ENCODE assay signal across 8 cellular contexts in the genomic region with DNA sequence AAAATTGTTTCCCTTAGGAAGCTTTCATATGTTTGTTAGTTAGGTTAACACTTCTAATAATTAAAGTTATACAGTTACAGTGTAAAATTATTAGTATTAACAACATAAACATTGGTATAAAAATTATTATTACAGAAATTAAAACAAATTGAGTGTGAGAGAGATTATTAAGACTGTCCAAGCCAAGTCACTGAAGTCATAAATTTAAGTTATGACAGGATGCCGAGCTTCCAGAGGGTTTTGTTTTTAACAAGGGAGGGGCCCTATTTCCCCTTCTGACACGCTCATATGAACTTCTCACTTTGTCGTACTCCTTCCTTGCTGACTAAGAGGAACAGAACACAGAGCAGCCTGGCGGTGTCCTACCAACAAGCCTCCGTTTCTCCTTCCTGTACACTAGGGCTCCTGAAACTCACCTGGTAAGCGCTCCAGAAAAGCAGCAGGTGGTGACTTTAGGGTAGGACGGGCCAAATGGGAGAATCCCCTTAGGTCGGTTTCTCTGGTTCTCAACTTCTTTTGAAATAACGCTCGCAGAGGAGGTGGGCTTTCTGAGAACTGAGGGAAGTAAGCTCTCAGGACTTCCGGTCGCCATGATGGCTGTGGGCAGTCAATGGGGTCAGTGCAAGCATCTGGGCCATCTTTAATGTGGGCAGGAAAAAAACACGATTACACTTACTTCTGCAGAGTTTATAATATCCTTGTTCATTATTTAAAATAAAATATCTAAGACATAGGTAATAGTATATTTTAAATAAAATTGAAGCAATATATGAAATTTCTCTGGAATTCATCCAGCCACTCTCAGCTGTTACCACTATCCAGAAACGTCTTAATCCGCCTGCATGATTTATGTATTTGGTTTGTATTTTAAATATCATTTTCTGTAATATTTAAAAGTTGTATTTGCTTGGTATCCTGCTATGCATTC. TPM values are rescaled to one million over a fixed set of nuclear protein-coding genes. Genes with fewer than 3 reads are reported as not detected.
DNase-seq lines count a peak whose midpoint lies in the region; ATAC-seq, FAIRE-seq and TF ChIP-seq lines count a peak whose summit lies in the region.

Gene CARD8 (minus strand): TSS at position 537 of the 928 bp plus-strand sequence. CDS start 14,892 bp downstream, outside the sequence.

- FAIRE-seq in G401.6 (lab: Jason Lieb, UNC): peak; percentile 97

- H3K4me1 ChIP-seq in thoracic aorta (ENCODE audit: control insufficient read depth in 1 of 2, low read depth in 2 of 2): peaks cover 8 to 18% of the 10 kb centered on the region in 2 donors

- H3K27ac Mint-ChIP-seq in osteocyte (ENCODE audit: unreplicated experiment): peak within 1 kb of the TSS; percentile 100

- H3K9me3 ChIP-seq in SU-DHL-6 (ENCODE audit: insufficient read depth, low read length): no peaks in the 10 kb centered on the region
- no peaks in the 10 kb centered on the region for H3K9me3 ChIP-seq in thoracic aorta

- TF ChIP-seq CTCF in HFF-Myc (IDR thresholded peaks at IDR 0.05; ENCODE audit: low read depth, low read length, missing control alignments) (no peak), SU-DHL-6 (IDR thresholded peaks at IDR 0.05; ENCODE audit: insufficient read depth, low read length, poor library complexity, severe bottlenecking) (no peak), osteocyte (IDR thresholded peaks at IDR 0.05) (peak; percentile 16), thoracic aorta (IDR thresholded peaks at IDR 0.05) (peak; percentile 10)

- intact Hi-C loops in Right ventricle myocardium inferior (cut with DNase I): loop anchor here (5.0 to 10.0 kb wide), 2 partner anchors 51 to 148 kb away; no protein-coding TSS in a partner anchor

- H3K9ac ChIP-seq in SU-DHL-6 (ENCODE audit: low read length): peak within 1 kb of the TSS; percentile 79

- peak within 1 kb of the TSS; percentile 67 for H2AFZ ChIP-seq in SU-DHL-6 (ENCODE audit: low read depth, low read length, severe bottlenecking)

- H3K4me2 ChIP-seq in SU-DHL-6 (ENCODE audit: low read depth, low read length, poor library complexity, severe bottlenecking): peak within 1 kb of the TSS; percentile 90

- H3K4me1 Mint-ChIP-seq in osteocyte (ENCODE audit: unreplicated experiment): peaks cover 34% of the 10 kb centered on the region

- peaks cover 39% of the 10 kb centered on the region for H3F3A ChIP-seq in SU-DHL-6 (ENCODE audit: insufficient read depth)

- peak; percentile 97 for ATAC-seq in Right ventricle myocardium inferior
- ATAC-seq in thoracic aorta (ENCODE audit: insufficient number of reproducible peaks, low FRiP score, low read depth): peak; percentile 80

- H4K20me1 ChIP-seq in SU-DHL-6 (ENCODE audit: low read depth, low read length): no peaks in the 10 kb centered on the region

- H3K79me2 ChIP-seq in SU-DHL-6 (ENCODE audit: insufficient read depth, low read length): peaks cover 54% of the 10 kb centered on the region

- H3K27ac ChIP-seq in SU-DHL-6 (ENCODE audit: low read depth, low read length): peak within 1 kb of the TSS; percentile 94
- H3K27ac ChIP-seq in thoracic aorta: peak within 1 kb of the TSS; percentile 88 to 95

- no peaks in the 10 kb centered on the region for H3K36me3 Mint-ChIP-seq in osteocyte (ENCODE audit: unreplicated experiment)

- H3K36me3 ChIP-seq in SU-DHL-6 (ENCODE audit: low read length) (no peaks in the 10 kb centered on the region), thoracic aorta (no peaks in the 10 kb centered on the region)

- DNase-seq in HFF-Myc (ENCODE audit: extremely low read depth, low read depth) (peak; percentile 72), NCI-H1105 treated with DMSO at 0.1 percent for 48 hours (lab: John Stamatoyannopoulos, UW) (peak; percentile 81), Right ventricle myocardium inferior (ENCODE audit: missing footprints) (peak; percentile 89), osteocyte (ENCODE audit: extremely low spot score, unreplicated experiment) (peak; percentile 90), thoracic aorta (ENCODE audit: low spot score) (peak; percentile 35)
- DNase-seq in activated naive CD8-positive, alpha-beta T cell treated with anti-CD3 and anti-CD28 coated beads, Interleukin-2, amount 50 U/mL, for 16 hours (ENCODE audit: low read depth, low spot score): peak; percentile 50

- H3K4me3 ChIP-seq in HFF-Myc (replicated peaks; ENCODE audit: low read depth, low read length) (peak within 1 kb of the TSS; percentile 81), SU-DHL-6 (ENCODE audit: insufficient read depth, low read length, poor library complexity, severe bottlenecking) (peak within 1 kb of the TSS; percentile 91), thoracic aorta (peak within 1 kb of the TSS; percentile 81)

- H3K9me2 ChIP-seq in SU-DHL-6 (replicated peaks; ENCODE audit: insufficient read depth, low read length): no peaks in the 10 kb centered on the region

- no peaks in the 10 kb centered on the region for H3K9me3 Mint-ChIP-seq in osteocyte (ENCODE audit: unreplicated experiment)

- H3K4me3 Mint-ChIP-seq in osteocyte (ENCODE audit: unreplicated experiment): peak within 1 kb of the TSS; percentile 97

- no peaks in the 10 kb centered on the region for H3K27me3 Mint-ChIP-seq in osteocyte (ENCODE audit: unreplicated experiment)

- no peaks in the 10 kb centered on the region for H3K27me3 ChIP-seq in SU-DHL-6 (ENCODE audit: low read length)
- H3K27me3 ChIP-seq in thoracic aorta (replicated peaks; ENCODE audit: insufficient read depth): no peaks in the 10 kb centered on the region

RNA-seq across cellular contexts. Expression of gene CARD8, which starts in this region (rescaled TPM):
- total RNA-seq in Right ventricle myocardium inferior (34.5 TPM), osteocyte (36.4 and 38.0 TPM in 2 replicates), thoracic aorta (10 to 100 TPM; 40.8 to 50.9 TPM)

Comparison
In these comparisons a context has a peak if more than half of its experiments do, and no peak if none do; other contexts are left out.
1. Peak in every context shown above with its lines: DNase-seq, ATAC-seq, H3K4me3 ChIP-seq and H3K27ac ChIP-seq.
2. DNase-seq: peak in every context shown above with its lines; median percentile 90 in osteocyte; 89 in Right ventricle myocardium inferior; 81 in NCI-H1105 treated with DMSO at 0.1 percent for 48 hours; 72 in HFF-Myc; 50 in activated naive CD8-positive, alpha-beta T cell treated with anti-CD3 and anti-CD28 coated beads, Interleukin-2, amount 50 U/mL, for 16 hours; 35 in thoracic aorta.
3. CTCF ChIP-seq: peak in osteocyte (single experiment) and thoracic aorta (single experiment); none in HFF-Myc (single experiment) and SU-DHL-6 (single experiment).